Comparison of ENCODE assay signal across 8 cellular contexts in genomic region chr7:94003446-94004023, GRCh38. TPM values are rescaled to one million over a fixed set of nuclear protein-coding genes. Genes with fewer than 3 reads are reported as not detected.
DNase-seq lines count a peak whose midpoint lies in the region; ATAC-seq, FAIRE-seq and TF ChIP-seq lines count a peak whose summit lies in the region.

No MANE protein-coding gene starts in this region.

- H3K4me2 ChIP-seq in HCT116 (ENCODE audit: low read length) (peak overlapping the region; percentile 88), GM12878 (ENCODE audit: control insufficient read depth, insufficient read depth) (peak overlapping the region; percentile 93), keratinocyte (ENCODE audit: control insufficient read depth, extremely low read depth, insufficient read depth, low read depth, low read length) (peak overlapping the region; percentile 85)

- H2AFZ ChIP-seq in HCT116 (ENCODE audit: low read depth, low read length, poor library complexity, severe bottlenecking) (no peak overlapping the region), GM12878 (ENCODE audit: control insufficient read depth, low read depth, low read length) (peak overlapping the region; percentile 99), keratinocyte (ENCODE audit: control insufficient read depth, low read length) (peak overlapping the region; percentile 92)

- intact Hi-C loops in activated CD4-positive, alpha-beta T cell treated with anti-CD3 and anti-CD28 coated beads, Interleukin-2, amount 10 ng/mL, durations not matched to agents 24 days and 14 days (cut with micrococcal nuclease), result loop anchor here (1.0 to 10.0 kb wide), 7 partner anchors 83 to 1476 kb away; partner anchors contain the start of genes PEX1, RBM48, SGCE and VPS50
- intact Hi-C loops in HCT116 (cut with micrococcal nuclease) (no loop called here), GM12878 (cut with micrococcal nuclease; ENCODE audit: unreplicated experiment) (no loop called here)

- peak overlapping the region; percentile 94 for H3K4me3 Mint-ChIP-seq in activated CD4-positive, alpha-beta T cell treated with anti-CD3 and anti-CD28 coated beads, Interleukin-2, amount 10 ng/mL, durations not matched to agents 24 days and 14 days

- POLR2A ChIA-PET in HCT116 (lab: Charles Lee), result no interaction called here
- POLR2A ChIA-PET in GM12878 (lab: Charles Lee), result no interaction called here

- H3K4me1 ChIP-seq in HCT116 (ENCODE audit: control insufficient read depth in 1 of 2, insufficient read depth in 2 of 2, low read length in 2 of 2), result peaks cover 3 to 17% of the 10 kb centered on the region in 2 experiments; a peak in 2 of 4 replicates
- H3K4me1 ChIP-seq in GM12878 (ENCODE audit: control insufficient read depth, insufficient read depth, low read length), result peaks cover 5% of the 10 kb centered on the region; the same call in 1 of the 2 replicates
- H3K4me1 ChIP-seq in keratinocyte (ENCODE audit: control insufficient read depth, extremely low read depth, insufficient read depth, low read length), result peaks cover 5% of the 10 kb centered on the region

- H3K9me1 ChIP-seq in keratinocyte (ENCODE audit: control insufficient read depth, extremely low read depth, insufficient read depth, low read length), result no peaks in the 10 kb centered on the region

- TF ChIP-seq EP300 in GM12878 (IDR thresholded peaks at IDR 0.05; ENCODE audit: borderline replicate concordance in 1 of 2, control insufficient read depth in 1 of 2, low read depth in 2 of 2, low read length in 2 of 2), result no peak

- H3K27me3 ChIP-seq in HCT116 (ENCODE audit: insufficient read depth, low read length) (peaks cover 24% of the 10 kb centered on the region; the same call in 1 of the 2 replicates), MG63 (no peaks in the 10 kb centered on the region), GM12878 (replicated peaks in 1 of 2; ENCODE audit: control insufficient read depth in 2 of 2, insufficient read depth in 2 of 2, low read length in 1 of 2) (no peaks in the 10 kb centered on the region; a peak in 1 of 4 replicates), keratinocyte (ENCODE audit: control insufficient read depth, extremely low read depth, insufficient read depth, low read length) (no peaks in the 10 kb centered on the region)

- in situ Hi-C loops in GM12878 (cut with MboI), result no loop called here

- H3K27ac ChIP-seq in HCT116 (ENCODE audit: low read depth, low read length) (peak overlapping the region; percentile 29; the same call in 1 of the 2 replicates), GM12878 (ENCODE audit: control insufficient read depth, insufficient read depth) (peak overlapping the region; percentile 85), keratinocyte (ENCODE audit: control insufficient read depth, insufficient read depth, low read length) (peak overlapping the region; percentile 81)

- peaks cover 19% of the 10 kb centered on the region for H3K79me2 ChIP-seq in HCT116 (ENCODE audit: insufficient read depth, low read length)
- H3K79me2 ChIP-seq in GM12878 (ENCODE audit: control insufficient read depth, insufficient read depth, low read length), result peaks cover 30% of the 10 kb centered on the region
- H3K79me2 ChIP-seq in keratinocyte (ENCODE audit: control insufficient read depth, insufficient read depth, low read length), result peaks cover 30% of the 10 kb centered on the region

- peaks cover 16% of the 10 kb centered on the region for H3K27me3 Mint-ChIP-seq in activated CD4-positive, alpha-beta T cell treated with anti-CD3 and anti-CD28 coated beads, Interleukin-2, amount 10 ng/mL, durations not matched to agents 24 days and 14 days

- H4K20me1 ChIP-seq in HCT116 (ENCODE audit: insufficient read depth), result no peaks in the 10 kb centered on the region
- no peaks in the 10 kb centered on the region for H4K20me1 ChIP-seq in GM12878 (ENCODE audit: control insufficient read depth, insufficient read depth)
- H4K20me1 ChIP-seq in keratinocyte (ENCODE audit: control insufficient read depth, extremely low read depth, insufficient read depth, low read length), result no peaks in the 10 kb centered on the region

- SMC1A ChIA-PET in GM12878 (lab: Charles Lee; ENCODE audit: uncharacterized antibody, unreplicated experiment), result interaction anchor here (1.1 to 1.5 kb wide), 2 partner anchors 84 to 90 kb away, joined by 3 to 5 read pairs; no protein-coding TSS in a partner anchor

- TF ChIP-seq POLR2A in HCT116 (IDR thresholded peaks at IDR 0.05; ENCODE audit: borderline replicate concordance, extremely low read depth, insufficient read depth, insufficient read length), result no peak
- TF ChIP-seq POLR2A in GM12878 (IDR thresholded peaks at IDR 0.05; ENCODE audit: low read depth, low read length), result no peak

- peak overlapping the region; percentile 96 for H3K27ac Mint-ChIP-seq in activated CD4-positive, alpha-beta T cell treated with anti-CD3 and anti-CD28 coated beads, Interleukin-2, amount 10 ng/mL, durations not matched to agents 24 days and 14 days

- no peak for DNase-seq in activated CD4-positive, alpha-beta T cell treated with anti-CD3 and anti-CD28 coated beads, Interleukin-2, amount 10 ng/mL, durations not matched to agents 24 days and 14 days
- no peak for DNase-seq in activated CD4-positive, alpha-beta T cell treated with anti-CD3 and anti-CD28 coated beads, Interleukin-2, amount 50 U/mL, for 4 hours
- no peak for DNase-seq in HCT116 (ENCODE audit: low read depth, low spot score)
- DNase-seq in MG63, result no peak
- DNase-seq in GM12878 (ENCODE audit: low read depth, low spot score), result no peak
- DNase-seq in keratinocyte (ENCODE audit: low read depth, low spot score), result no peak
- DNase-seq in stromal cell of bone marrow (ENCODE audit: low read depth), result peak; percentile 5
- no peak for DNase-seq in cerebellar nuclear complex (lab: John Stamatoyannopoulos, UW)

- CTCF ChIA-PET in HCT116 (lab: Charles Lee), result no interaction called here
- CTCF ChIA-PET in GM12878 (lab: Yijun Ruan, JAX), result interaction anchor here (0.6 to 1.0 kb wide), 3 partner anchors 9 to 1687 kb away, joined by 3 read pairs; no protein-coding TSS in a partner anchor

- peak overlapping the region; percentile 70 to 88 for H3K4me3 ChIP-seq in HCT116 (replicated peaks in 1 of 2; ENCODE audit: low read depth in 1 of 2, low read length in 2 of 2)
- peak overlapping the region; percentile 90 for H3K4me3 ChIP-seq in MG63
- H3K4me3 ChIP-seq in GM12878, result peak overlapping the region; percentile 88
- H3K4me3 ChIP-seq in keratinocyte (ENCODE audit: control insufficient read depth in 2 of 3, extremely low read depth in 1 of 3, insufficient read depth in 2 of 3, low read depth in 1 of 3, low read length in 3 of 3), result peak overlapping the region; percentile 85 to 86 (median 86)

- RAD21 ChIA-PET in HCT116 (lab: Charles Lee; ENCODE audit: low non-redundant PET in 1 of 2, low total read pairs in 2 of 2, uncharacterized antibody in 2 of 2, unreplicated experiment in 2 of 2), result no interaction called here
- RAD21 ChIA-PET in GM12878 (lab: Charles Lee; ENCODE audit: unreplicated experiment), result interaction anchor here (0.6 kb wide), 1 partner anchor 80 kb away, joined by 3 read pairs; no protein-coding TSS in a partner anchor

- H3K9me3 Mint-ChIP-seq in activated CD4-positive, alpha-beta T cell treated with anti-CD3 and anti-CD28 coated beads, Interleukin-2, amount 10 ng/mL, durations not matched to agents 24 days and 14 days, result no peaks in the 10 kb centered on the region

- no peak for FAIRE-seq in GM12878 (lab: Jason Lieb, UNC)
- peak; percentile 71 for FAIRE-seq in keratinocyte (lab: Jason Lieb, UNC)

- dilution Hi-C loops in keratinocyte (cut with MboI; ENCODE audit: extremely low pct_ligation_motif_present, low sequenced_read_pairs), result no loop called here

- H3K9me3 ChIP-seq in HCT116 (ENCODE audit: control insufficient read depth in 1 of 2, insufficient read depth in 1 of 2, low read depth in 1 of 2, low read length in 2 of 2) (no peaks in the 10 kb centered on the region), MG63 (no peaks in the 10 kb centered on the region), GM12878 (replicated peaks; ENCODE audit: control insufficient read depth, insufficient read depth, low read length) (no peaks in the 10 kb centered on the region; the same call in 2 of the 3 replicates), keratinocyte (ENCODE audit: control insufficient read depth, low read depth, low read length) (no peaks in the 10 kb centered on the region)

- TF ChIP-seq RAD21 in HCT116 (IDR thresholded peaks at IDR 0.05; ENCODE audit: low read depth), result no peak
- no peak for TF ChIP-seq RAD21 in GM12878 (IDR thresholded peaks at IDR 0.05; ENCODE audit: insufficient read depth, low read depth, low read length)

- H3K36me3 ChIP-seq in HCT116 (ENCODE audit: control insufficient read depth in 1 of 2, insufficient read depth in 2 of 2, low read length in 2 of 2), result no peaks in the 10 kb centered on the region
- H3K36me3 ChIP-seq in MG63, result no peaks in the 10 kb centered on the region
- no peaks in the 10 kb centered on the region for H3K36me3 ChIP-seq in GM12878 (ENCODE audit: control insufficient read depth in 2 of 2, insufficient read depth in 2 of 2, low read length in 1 of 2)
- no peaks in the 10 kb centered on the region for H3K36me3 ChIP-seq in keratinocyte (ENCODE audit: control insufficient read depth in 2 of 2, extremely low read depth in 1 of 2, insufficient read depth in 2 of 2, low read length in 2 of 2)

- TSS peak; percentile 83 for BruUV-seq in HCT116 (replicated peaks; lab: Mats Ljungman, UMichigan)
- BruUV-seq in GM12878 (replicated peaks; lab: Mats Ljungman, UMichigan), result TSS peak; percentile 90

- H3K4me1 Mint-ChIP-seq in activated CD4-positive, alpha-beta T cell treated with anti-CD3 and anti-CD28 coated beads, Interleukin-2, amount 10 ng/mL, durations not matched to agents 24 days and 14 days, result peaks cover 20% of the 10 kb centered on the region

- no peaks in the 10 kb centered on the region for H3K9me2 ChIP-seq in HCT116 (ENCODE audit: insufficient read depth)

- WGBS in GM12878 (ENCODE audit: insufficient coverage, insufficient replicate concordance, low lambda C conversion rate, missing lambda C conversion rate), result 20% methylated on average over 16 of the region's 16 CpGs

- H3K36me3 Mint-ChIP-seq in activated CD4-positive, alpha-beta T cell treated with anti-CD3 and anti-CD28 coated beads, Interleukin-2, amount 10 ng/mL, durations not matched to agents 24 days and 14 days (ENCODE audit: low read depth), result peaks cover 2% of the 10 kb centered on the region

- peak; percentile 46 for ATAC-seq in HCT116
- peak; percentile 60 for ATAC-seq in GM12878

- H3K9ac ChIP-seq in HCT116 (ENCODE audit: low read length) (peak overlapping the region; percentile 77), GM12878 (ENCODE audit: control insufficient read depth, insufficient read depth, low read length) (peak overlapping the region; percentile 93), keratinocyte (ENCODE audit: control insufficient read depth, extremely low read depth, insufficient read depth, low read length) (peak overlapping the region; percentile 95)

- TF ChIP-seq CTCF in HCT116 (IDR thresholded peaks at IDR 0.05 in 2 of 3, conservative IDR thresholded peaks at IDR 0.05 in 1 of 3; ENCODE audit: borderline replicate concordance in 1 of 3, insufficient read depth in 1 of 3, low read depth in 2 of 3, low read length in 2 of 3) (no peak), GM12878 (IDR thresholded peaks at IDR 0.05 in 2 of 3, conservative IDR thresholded peaks at IDR 0.05 in 1 of 3; ENCODE audit: control insufficient read depth in 2 of 3, extremely low read depth in 1 of 3, insufficient read depth in 1 of 3, low read depth in 3 of 3, low read length in 3 of 3) (no peak), keratinocyte (optimal IDR thresholded peaks at IDR 0.05 in 1 of 3, IDR thresholded peaks at IDR 0.05 in 1 of 3, conservative IDR thresholded peaks at IDR 0.05 in 1 of 3; ENCODE audit: extremely low read depth in 1 of 3, insufficient read depth in 2 of 3, low read length in 3 of 3) (no peak)

RNA-seq across cellular contexts. Expression of gene BET1, which starts 0.6 kb away (rescaled TPM):
- total RNA-seq in activated CD4-positive, alpha-beta T cell treated with anti-CD3 and anti-CD28 coated beads, Interleukin-2, amount 10 ng/mL, durations not matched to agents 24 days and 14 days, result 19.1 and 20.0 TPM in 2 replicates
- total RNA-seq in HCT116 (2021; ENCODE audit: unreplicated experiment) (17.2 TPM), GM12878 (2014; rRNA removed) (16.2 and 18.1 TPM in 2 replicates), GM12878 (2014; rRNA removed; fragmentation: Illumina TruSeq; extraction: Trizol) (18.9 and 20.5 TPM in 2 replicates), GM12878 (2021) (12.5 and 15.6 TPM in 2 replicates)
- polyA plus RNA-seq in HCT116 (2012), result 8.6 and 9.2 TPM in 2 replicates
- 21.7 and 30.9 TPM in 2 replicates for total RNA-seq in MG63 (2014; rRNA removed; shearing (Covaris generic); ENCODE audit: low replicate concordance)
- total RNA-seq in GM12878 (2013; cell fraction: nucleolus; rRNA removed), result 59.6 and 68.0 TPM in 2 replicates
- polyA plus RNA-seq in GM12878 (2011; ENCODE audit: low read depth), result 11.0 TPM
- polyA plus RNA-seq in GM12878 (2011; rRNA removed) (35.5 and 63.4 TPM in 2 replicates), GM12878 (2014; fragmentation: Illumina TruSeq; extraction: Trizol) (23.6 and 29.1 TPM in 2 replicates), GM12878 (2014; fragmentation: Nextera tagmentation; extraction: Ambion mirVana) (10 to 100 TPM; 80.2 to 99.5 TPM), GM12878 (2014; rRNA removed) (17.4 and 18.1 TPM in 2 replicates), GM12878 (2016; fragmentation: Nextera tagmentation; extraction: Ambion mirVana) (10 to 100 TPM; 33.2 to 42.0 TPM), keratinocyte (17.4 to 38.1 TPM (median 21.0 TPM) in 3 replicates)
- 9.9 and 13.5 TPM in 2 replicates for polyA plus RNA-seq in GM12878 (2011; cell fraction: cytosol; rRNA removed)
- 18.2 and 23.2 TPM in 2 replicates for polyA plus RNA-seq in GM12878 (2011; cell fraction: nucleus; rRNA removed)
- 15.9 and 22.8 TPM in 2 replicates for polyA plus RNA-seq in GM12878 (2012)
- 9.1 and 11.0 TPM in 2 replicates for polyA minus RNA-seq in GM12878 (2011; rRNA and poly(A)+ RNA removed)
- 3.1 and 6.7 TPM in 2 replicates for polyA minus RNA-seq in GM12878 (2011; cell fraction: cytosol; rRNA and poly(A)+ RNA removed)
- polyA minus RNA-seq in GM12878 (2011; cell fraction: nucleus; rRNA and poly(A)+ RNA removed), result 21.5 and 27.6 TPM in 2 replicates
- 7.3 TPM for polyA plus RNA-seq in keratinocyte (2011; ENCODE audit: low read depth)
- 20.8 and 41.6 TPM in 2 replicates for polyA plus RNA-seq in keratinocyte (2011; cell fraction: cytosol; rRNA removed)
- 17.2 and 23.9 TPM in 2 replicates for polyA plus RNA-seq in keratinocyte (2011; cell fraction: nucleus; rRNA removed)
- polyA plus RNA-seq in keratinocyte (2012; ENCODE audit: low replicate concordance), result 16.2 and 19.7 TPM in 2 replicates
- polyA minus RNA-seq in keratinocyte, result 1.7 to 7.6 TPM (median 4.6 TPM) in 3 replicates
- 12.7 TPM for polyA minus RNA-seq in keratinocyte (2011; cell fraction: cytosol; rRNA and poly(A)+ RNA removed)
- 6.1 and 7.3 TPM in 2 replicates for polyA minus RNA-seq in keratinocyte (2011; cell fraction: nucleus; rRNA and poly(A)+ RNA removed)

Comparison
In these comparisons a context has a peak if more than half of its experiments do, and no peak if none do; other contexts are left out.
1. H3K27ac ChIP-seq: peak in every context shown above with its lines; median percentile 85 in GM12878; 81 in keratinocyte; 29 in HCT116.